8 cellular contexts compared by ENCODE assay signal in the genomic region with DNA sequence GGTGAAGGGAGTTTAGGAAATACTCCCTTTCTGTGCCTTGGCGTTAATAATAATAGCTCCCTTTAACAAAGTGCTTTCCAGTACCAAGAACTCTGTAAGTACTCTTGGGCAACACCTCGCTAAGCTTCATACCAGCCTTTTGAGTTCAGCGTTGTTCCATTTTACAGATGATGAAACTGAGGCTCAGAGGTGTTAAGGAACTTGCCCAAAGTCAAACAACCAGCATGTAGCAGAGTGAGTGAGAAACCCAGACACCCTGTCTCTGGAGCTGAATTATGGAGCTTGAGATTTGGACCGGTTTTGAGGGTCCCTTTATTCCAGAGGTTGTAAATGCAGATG. TPM values are rescaled to one million over a fixed set of nuclear protein-coding genes. Genes with fewer than 3 reads are reported as not detected.
DNase-seq lines count a peak whose midpoint lies in the region; TF ChIP-seq lines count a peak whose summit lies in the region.

No MANE protein-coding gene starts in this region.

- peak in 1 of 5 donors; percentile 10 for DNase-seq in CD8-positive, alpha-beta memory T cell
- DNase-seq in OCI-LY7 (ENCODE audit: low spot score) (no peak), epithelial cell of esophagus (ENCODE audit: low read depth) (peak; percentile 23), osteocyte (ENCODE audit: extremely low spot score, unreplicated experiment) (no peak), GM19240 (ENCODE audit: insufficient read length, low spot score) (no peak), HEK293T (ENCODE audit: extremely low spot score) (no peak), NOMO-1 treated with dmso at 0.1 percent for 144 hours (lab: John Stamatoyannopoulos, UW; ENCODE audit: unreplicated experiment) (no peak), superior temporal gyrus (ENCODE audit: extremely low spot score) (no peak)

- H3K27me3 Mint-ChIP-seq in CD8-positive, alpha-beta memory T cell, result peaks cover 0 to 9% of the 10 kb centered on the region in 2 donors
- no peaks in the 10 kb centered on the region for H3K27me3 Mint-ChIP-seq in osteocyte (ENCODE audit: unreplicated experiment)

- H4K20me1 ChIP-seq in OCI-LY7 (ENCODE audit: insufficient read depth, low read length), result no peaks in the 10 kb centered on the region

- H3K27ac Mint-ChIP-seq in CD8-positive, alpha-beta memory T cell, result peak overlapping the region; percentile 94 to 100 (median 100)
- peak overlapping the region; percentile 99 for H3K27ac Mint-ChIP-seq in osteocyte (ENCODE audit: unreplicated experiment)

- H3K36me3 Mint-ChIP-seq in CD8-positive, alpha-beta memory T cell, result peaks cover 0 to 26% (median 5%) of the 10 kb centered on the region in 3 donors
- peaks cover 5% of the 10 kb centered on the region for H3K36me3 Mint-ChIP-seq in osteocyte (ENCODE audit: unreplicated experiment)

- H3K4me1 Mint-ChIP-seq in CD8-positive, alpha-beta memory T cell, result peaks cover 35 to 53% (median 48%) of the 10 kb centered on the region in 3 donors
- peaks cover 33% of the 10 kb centered on the region for H3K4me1 Mint-ChIP-seq in osteocyte (ENCODE audit: unreplicated experiment)

- peak overlapping the region; percentile 80; the same call in 1 of the 2 replicates for H2AFZ ChIP-seq in OCI-LY7 (ENCODE audit: low read length)

- H3K9me3 ChIP-seq in CD8-positive, alpha-beta memory T cell (ENCODE audit: low read length), result no peaks in the 10 kb centered on the region
- H3K9me3 ChIP-seq in OCI-LY7 (ENCODE audit: low read length), result no peaks in the 10 kb centered on the region

- no peaks in the 10 kb centered on the region for H3K9me3 Mint-ChIP-seq in CD8-positive, alpha-beta memory T cell
- H3K9me3 Mint-ChIP-seq in osteocyte (ENCODE audit: unreplicated experiment), result no peaks in the 10 kb centered on the region

- POLR2A ChIA-PET in CD8-positive, alpha-beta memory T cell (lab: Charles Lee), result interaction anchor here (0.9 kb wide), 1 partner anchor 320 kb away, joined by 3 read pairs; no protein-coding TSS in a partner anchor
- POLR2A ChIA-PET in OCI-LY7 (lab: Charles Lee), result interaction anchor here (0.5 to 3.4 kb wide), 9 partner anchors 10 to 1099 kb away, joined by 3 to 13 read pairs (median 3); no protein-coding TSS in a partner anchor
- POLR2A ChIA-PET in HEK293T (lab: Yijun Ruan, JAX), result interaction anchor here (1.0 to 2.0 kb wide), 9 partner anchors 8 to 70 kb away, joined by 3 to 10 read pairs (median 5); no protein-coding TSS in a partner anchor

- TF ChIP-seq CTCF in OCI-LY7 (conservative IDR thresholded peaks at IDR 0.05; ENCODE audit: low read length) (no peak), epithelial cell of esophagus (IDR thresholded peaks at IDR 0.05; ENCODE audit: insufficient read depth, low read depth, low read length, missing control alignments) (no peak), osteocyte (IDR thresholded peaks at IDR 0.05) (no peak)

- H3K79me2 ChIP-seq in OCI-LY7 (ENCODE audit: insufficient read depth, low read depth, low read length), result peaks cover 17% of the 10 kb centered on the region; the same call in 1 of the 2 replicates

- intact Hi-C loops in OCI-LY7 (cut with micrococcal nuclease; ENCODE audit: unreplicated experiment), result no loop called here

- H3K36me3 ChIP-seq in CD8-positive, alpha-beta memory T cell (ENCODE audit: insufficient read depth, low read length), result no peaks in the 10 kb centered on the region
- H3K36me3 ChIP-seq in OCI-LY7 (ENCODE audit: insufficient read depth, low read length), result no peaks in the 10 kb centered on the region

- H3K4me3 Mint-ChIP-seq in CD8-positive, alpha-beta memory T cell, result peak overlapping the region; percentile 89 to 99 (median 98)
- H3K4me3 Mint-ChIP-seq in osteocyte (ENCODE audit: unreplicated experiment), result peak overlapping the region; percentile 98

- H3K27ac ChIP-seq in CD8-positive, alpha-beta memory T cell (ENCODE audit: low read depth, low read length), result peak overlapping the region; percentile 99
- no peak overlapping the region for H3K27ac ChIP-seq in OCI-LY7 (ENCODE audit: low read depth, low read length, poor library complexity, severe bottlenecking)

- peaks cover 31% of the 10 kb centered on the region for H3K4me1 ChIP-seq in CD8-positive, alpha-beta memory T cell (ENCODE audit: insufficient read depth, low read length)
- H3K4me1 ChIP-seq in OCI-LY7 (ENCODE audit: insufficient read depth, low read length, poor library complexity, severe bottlenecking), result peaks cover 16% of the 10 kb centered on the region

- TSS peak; percentile 82 for BruUV-seq in OCI-LY7 (replicated peaks; lab: Mats Ljungman, UMichigan)

- H3K27me3 ChIP-seq in CD8-positive, alpha-beta memory T cell (ENCODE audit: insufficient read depth, low read length, poor library complexity, severe bottlenecking), result no peaks in the 10 kb centered on the region

- H3K9me2 ChIP-seq in OCI-LY7 (ENCODE audit: insufficient read depth, low read length), result no peaks in the 10 kb centered on the region

- CTCF ChIA-PET in CD8-positive, alpha-beta memory T cell (lab: Charles Lee), result interaction anchor here (1.0 to 1.3 kb wide), 2 partner anchors 103 to 371 kb away, joined by 3 to 4 read pairs; no protein-coding TSS in a partner anchor
- CTCF ChIA-PET in OCI-LY7 (lab: Charles Lee; ENCODE audit: unreplicated experiment), result interaction anchor here (1.8 kb wide), 1 partner anchor 18 kb away, joined by 5 read pairs; no protein-coding TSS in a partner anchor
- CTCF ChIA-PET in HEK293T (lab: Yijun Ruan, JAX), result no interaction called here

- peak overlapping the region; percentile 88 for H3K4me2 ChIP-seq in OCI-LY7 (ENCODE audit: low read length)

- peak overlapping the region; percentile 99 for H3K4me3 ChIP-seq in CD8-positive, alpha-beta memory T cell (ENCODE audit: low read length)
- peak overlapping the region; percentile 94 for H3K4me3 ChIP-seq in OCI-LY7 (ENCODE audit: low read depth, low read length, poor library complexity, severe bottlenecking)
- H3K4me3 ChIP-seq in epithelial cell of esophagus (ENCODE audit: low read length), result peak overlapping the region; percentile 96

TF ChIP-seq in HEK293T, 16 proteins besides CTCF, POLR2A, EP300 and RAD21:
- TF ChIP-seq TARDBP (IDR thresholded peaks at IDR 0.05), result no peak
- TF ChIP-seq SUZ12 (IDR thresholded peaks at IDR 0.05), result no peak
- TF ChIP-seq, protein P1, sequence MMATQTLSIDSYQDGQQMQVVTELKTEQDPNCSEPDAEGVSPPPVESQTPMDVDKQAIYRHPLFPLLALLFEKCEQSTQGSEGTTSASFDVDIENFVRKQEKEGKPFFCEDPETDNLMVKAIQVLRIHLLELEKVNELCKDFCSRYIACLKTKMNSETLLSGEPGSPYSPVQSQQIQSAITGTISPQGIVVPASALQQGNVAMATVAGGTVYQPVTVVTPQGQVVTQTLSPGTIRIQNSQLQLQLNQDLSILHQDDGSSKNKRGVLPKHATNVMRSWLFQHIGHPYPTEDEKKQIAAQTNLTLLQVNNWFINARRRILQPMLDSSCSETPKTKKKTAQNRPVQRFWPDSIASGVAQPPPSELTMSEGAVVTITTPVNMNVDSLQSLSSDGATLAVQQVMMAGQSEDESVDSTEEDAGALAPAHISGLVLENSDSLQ (IDR thresholded peaks at IDR 0.05), result no peak
- no peak for TF ChIP-seq FOXM1 (IDR thresholded peaks at IDR 0.05; ENCODE audit: borderline replicate concordance)
- TF ChIP-seq FOXK2 (IDR thresholded peaks at IDR 0.05), result no peak
- TF ChIP-seq HDGF (IDR thresholded peaks at IDR 0.05; ENCODE audit: borderline replicate concordance), result no peak
- TF ChIP-seq ELF4 (IDR thresholded peaks at IDR 0.05), result no peak
- no peak for TF ChIP-seq FOXA1 (IDR thresholded peaks at IDR 0.05)
- no peak for TF ChIP-seq NFRKB (IDR thresholded peaks at IDR 0.05)
- TF ChIP-seq BHLHE40 (IDR thresholded peaks at IDR 0.05; ENCODE audit: borderline replicate concordance), result no peak
- TF ChIP-seq L3MBTL2 (conservative IDR thresholded peaks at IDR 0.05), result no peak
- TF ChIP-seq ZNF384 (IDR thresholded peaks at IDR 0.05), result no peak
- TF ChIP-seq SP1 (IDR thresholded peaks at IDR 0.05), result no peak
- TF ChIP-seq LEF1 (IDR thresholded peaks at IDR 0.05; ENCODE audit: borderline replicate concordance), result no peak
- no peak for TF ChIP-seq CTBP1 (IDR thresholded peaks at IDR 0.05; ENCODE audit: borderline replicate concordance)
- TF ChIP-seq ARNT (IDR thresholded peaks at IDR 0.05), result no peak

RNA-seq across cellular contexts. Expression of a gene that starts 0.6 kb away (rescaled TPM):
- total RNA-seq in CD8-positive, alpha-beta memory T cell, result 10 to 100 TPM; 15.1 to 17.5 TPM
- polyA plus RNA-seq in CD8-positive, alpha-beta memory T cell, result 3.0 TPM
- 9.4 and 11.5 TPM in 2 replicates for total RNA-seq in OCI-LY7 (2014; rRNA removed; shearing (Covaris generic))
- 11.2 and 19.8 TPM in 2 replicates for total RNA-seq in OCI-LY7 (2022)
- 30.0 and 31.7 TPM in 2 replicates for total RNA-seq in osteocyte

RNA-seq across cellular contexts. Expression of a gene that starts 0.8 kb away (rescaled TPM):
- total RNA-seq in CD8-positive, alpha-beta memory T cell, result 10 to 100 TPM; 60.4 to 62.7 TPM
- 58.6 TPM for polyA plus RNA-seq in CD8-positive, alpha-beta memory T cell
- total RNA-seq in OCI-LY7 (2014; rRNA removed; shearing (Covaris generic)), result 47.6 and 48.3 TPM in 2 replicates
- 54.0 and 57.1 TPM in 2 replicates for total RNA-seq in OCI-LY7 (2022)
- 90.4 and 92.3 TPM in 2 replicates for total RNA-seq in osteocyte
